In the genomic region with DNA sequence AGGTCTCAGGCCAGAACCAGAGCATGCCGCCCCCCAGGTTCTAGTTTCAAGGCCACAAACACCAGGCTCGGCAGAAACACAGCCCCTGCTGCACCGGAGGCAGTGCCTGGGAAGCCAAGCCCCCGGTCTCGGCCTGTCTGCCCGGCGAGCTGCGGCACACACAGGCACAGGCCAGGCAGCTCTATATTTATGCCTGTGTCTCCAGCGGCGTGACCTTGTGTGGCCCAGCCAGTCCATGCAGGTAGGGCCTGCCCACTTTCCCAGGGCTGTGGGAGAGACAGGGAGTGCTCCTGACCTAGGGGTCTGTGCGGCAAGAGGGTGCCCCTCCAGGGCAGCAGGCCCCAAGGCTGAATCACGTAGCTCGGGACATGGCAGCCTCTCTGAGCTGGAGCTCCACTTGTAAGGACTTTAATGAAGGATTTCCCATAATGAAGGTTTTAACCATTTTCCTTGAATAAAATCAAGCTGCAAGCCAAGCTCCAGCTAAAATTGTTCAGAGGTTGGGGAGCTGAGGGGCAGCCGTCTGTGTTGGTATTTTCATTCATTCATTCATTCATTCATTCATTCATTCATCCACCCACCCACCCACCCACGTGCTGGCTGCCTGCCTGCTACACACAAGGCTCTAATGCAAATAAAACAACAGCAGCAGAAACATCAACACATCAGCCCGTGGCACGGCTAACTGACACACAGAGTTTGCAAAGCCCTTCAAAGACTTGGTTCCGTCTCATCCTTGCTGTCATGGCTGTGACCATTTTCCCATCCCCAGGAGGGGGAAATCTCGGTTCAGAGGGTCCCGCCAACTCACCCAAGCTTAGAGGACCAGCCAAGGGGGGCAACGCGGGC, we compare ENCODE assay signal across 10 cellular contexts.
DNase-seq lines count a peak whose midpoint lies in the region; ATAC-seq and TF ChIP-seq lines count a peak whose summit lies in the region.
"Had no signal": no experiment of that assay in that cellular context is flagged by ENCODE, and none has a peak within 500 bp of the region (broad histone marks: within the 10 kb centered on the region; RNA-seq: fewer than 3 reads in every experiment).

No MANE protein-coding gene starts in this region.

- no peak overlapping the region for H4K5ac ChIP-seq in IMR-90 (ENCODE audit: low read depth, low read length)

- no peak overlapping the region for H3K56ac ChIP-seq in IMR-90 (ENCODE audit: extremely low read depth, insufficient read depth, low read length)

- H3K9ac ChIP-seq in IMR-90 (ENCODE audit: low read depth, low read length) (peak overlapping the region; percentile 97; the same call in 1 of the 2 replicates), colonic mucosa (ENCODE audit: low read depth in 2 of 2, low read length in 2 of 2) (no peak overlapping the region)

- no peak for DNase-seq in IMR-90
- DNase-seq in colonic mucosa: no peak
- no peak for DNase-seq in lower lobe of right lung
- no peak for DNase-seq in GDM1 (lab: John Stamatoyannopoulos, UW)
- DNase-seq in activated gamma-delta T cell (lab: John Stamatoyannopoulos, UW): no peak
- DNase-seq in NCI-H446 treated with DMSO at 0.1 percent for 48 hours (lab: John Stamatoyannopoulos, UW): no peak
- DNase-seq in NCI-H69 (lab: John Stamatoyannopoulos, UW): no peak
- DNase-seq: activated CD4-positive, alpha-beta T cell treated with anti-CD3 and anti-CD28 coated beads, Interleukin-2, amount 50 U/mL, for 4 hours; MG63 had no signal

- intact Hi-C loops in IMR-90 (cut with micrococcal nuclease): loop anchor here (5.0 to 10.0 kb wide), 5 partner anchors 110 to 518 kb away; a partner anchor contains a TSS
- intact Hi-C loops in colonic mucosa (cut with DNase I): no loop called here
- intact Hi-C loops in lower lobe of right lung (cut with DNase I): no loop called here

- H2BK120ac ChIP-seq in IMR-90 (ENCODE audit: low read depth, low read length): peak overlapping the region; percentile 90

- H3K4me1 ChIP-seq in IMR-90 (ENCODE audit: control insufficient read depth, insufficient read depth, low read length): peaks cover 52% of the 10 kb centered on the region
- peaks cover 13% of the 10 kb centered on the region for H3K4me1 ChIP-seq in colonic mucosa
- H3K4me1 ChIP-seq in lower lobe of right lung: peaks cover 78% of the 10 kb centered on the region
- peaks cover 7% of the 10 kb centered on the region for H3K4me1 ChIP-seq in thymus (ENCODE audit: control insufficient read depth, insufficient read depth, low read length)

- 0 out of 3 replicates have a peak overlapping the region, but pooled peaks have one; percentile 53 for H2BK15ac ChIP-seq in IMR-90 (ENCODE audit: low read depth, low read length)

- BruUV-seq in IMR-90 (replicated peaks; lab: Mats Ljungman, UMichigan): no TSS peak

- ATAC-seq in IMR-90 (ENCODE audit: low read depth): no peak
- ATAC-seq in lower lobe of right lung: no peak

- no peak for TF ChIP-seq POLR2A in IMR-90 (IDR thresholded peaks at IDR 0.05; ENCODE audit: low read depth, low read length)

- H3K27ac ChIP-seq in IMR-90 (ENCODE audit: insufficient read depth, low read length) (peak overlapping the region; percentile 98), colonic mucosa (peak overlapping the region; percentile 47), lower lobe of right lung (peak overlapping the region; percentile 89), thymus (ENCODE audit: low read depth) (peak overlapping the region; percentile 43)

- TF ChIP-seq CTCF in IMR-90 (conservative IDR thresholded peaks at IDR 0.05; ENCODE audit: low read depth, low read length) (no peak), colonic mucosa (IDR thresholded peaks at IDR 0.05) (no peak), lower lobe of right lung (IDR thresholded peaks at IDR 0.05) (no peak)

- dilution Hi-C loops in IMR-90 (cut with HindIII; ENCODE audit: low sequenced_read_pairs, unreplicated experiment): no loop called here

- H2BK5ac ChIP-seq in IMR-90 (ENCODE audit: low read depth, low read length, poor library complexity, severe bottlenecking): peak overlapping the region; percentile 98

- H3K14ac ChIP-seq in IMR-90 (replicated peaks; ENCODE audit: low read depth, low read length): peak overlapping the region; percentile 60

- CTCF ChIA-PET in IMR-90 (lab: Yijun Ruan, JAX): no interaction called here

- H2BK20ac ChIP-seq in IMR-90 (ENCODE audit: low read depth, low read length): peak overlapping the region; percentile 69

- H3K36me3 ChIP-seq in IMR-90 (ENCODE audit: control insufficient read depth, insufficient read depth, low read length): peaks cover 30% of the 10 kb centered on the region
- peaks cover 5% of the 10 kb centered on the region for H3K36me3 ChIP-seq in colonic mucosa
- peaks cover 49% of the 10 kb centered on the region for H3K36me3 ChIP-seq in lower lobe of right lung
- peaks cover 56% of the 10 kb centered on the region for H3K36me3 ChIP-seq in thymus (ENCODE audit: control insufficient read depth, insufficient read depth)

- peak overlapping the region; percentile 29 for H2AFZ ChIP-seq in IMR-90 (replicated peaks; ENCODE audit: low read length, poor library complexity)

- H2AK5ac ChIP-seq in IMR-90 (ENCODE audit: low read depth, low read length): peak overlapping the region; percentile 95

- in situ Hi-C loops in IMR-90 (cut with MboI; ENCODE audit: low sequenced_read_pairs): loop anchor here (10.0 kb wide), 1 partner anchor 178 kb away; a partner anchor contains a TSS

- peaks cover 20% of the 10 kb centered on the region; the same call in 1 of the 2 replicates for H3K9me1 ChIP-seq in IMR-90 (ENCODE audit: insufficient read depth, low read length)

- peaks cover 21 to 67% of the 10 kb centered on the region in 2 experiments for H3K79me1 ChIP-seq in IMR-90 (ENCODE audit: low read depth in 1 of 2, low read length in 2 of 2)

- peak overlapping the region; percentile 19 to 66; a peak in 2 of 4 replicates for H4K8ac ChIP-seq in IMR-90 (ENCODE audit: low read depth in 2 of 2, low read length in 2 of 2)

- H3K23ac ChIP-seq in IMR-90 (ENCODE audit: low read depth, low read length): peak overlapping the region; percentile 22; the same call in 1 of the 2 replicates

- H4K20me1 ChIP-seq in IMR-90 (ENCODE audit: insufficient read depth, low read length): peaks cover 37% of the 10 kb centered on the region

- H2AK9ac ChIP-seq in IMR-90 (replicated peaks; ENCODE audit: low read depth, low read length, poor library complexity): peak overlapping the region; percentile 90

- H3K4me2 ChIP-seq in IMR-90 (ENCODE audit: low read depth, low read length): peak overlapping the region; percentile 97

- peak overlapping the region; percentile 96 for H3K4ac ChIP-seq in IMR-90 (ENCODE audit: low read depth, low read length)

- H3K27me3 ChIP-seq in IMR-90 (ENCODE audit: control insufficient read depth, insufficient read depth, low read length) (no peaks in the 10 kb centered on the region), colonic mucosa (no peaks in the 10 kb centered on the region), lower lobe of right lung (ENCODE audit: low read depth) (no peaks in the 10 kb centered on the region), thymus (ENCODE audit: control insufficient read depth, insufficient read depth) (no peaks in the 10 kb centered on the region)
- H3K27me3 ChIP-seq: MG63 had no signal

- POLR2A ChIA-PET in IMR-90 (lab: Charles Lee; ENCODE audit: unreplicated experiment): interaction anchor here (0.7 to 1.2 kb wide), 2 partner anchors 17 to 33 kb away, joined by 3 read pairs; no protein-coding TSS in a partner anchor

- no peaks in the 10 kb centered on the region for H3K9me3 ChIP-seq in IMR-90 (ENCODE audit: control insufficient read depth, insufficient read depth, low read length)
- H3K9me3 ChIP-seq in colonic mucosa: no peaks in the 10 kb centered on the region
- no peaks in the 10 kb centered on the region for H3K9me3 ChIP-seq in lower lobe of right lung
- no peaks in the 10 kb centered on the region for H3K9me3 ChIP-seq in thymus (ENCODE audit: control insufficient read depth)
- H3K9me3 ChIP-seq: MG63 had no signal

- H3K18ac ChIP-seq in IMR-90 (ENCODE audit: low read depth, low read length): no peak overlapping the region

- no peak for TF ChIP-seq RAD21 in IMR-90 (IDR thresholded peaks at IDR 0.05; ENCODE audit: low read length)

- H3K4me3 ChIP-seq in IMR-90 (ENCODE audit: insufficient read depth, low read depth, low read length) (peak overlapping the region; percentile 97), colonic mucosa (no peak overlapping the region), lower lobe of right lung (peak overlapping the region; percentile 68), thymus (ENCODE audit: low read length) (no peak overlapping the region)
- H3K4me3 ChIP-seq: MG63 had no signal

- WGBS in IMR-90 (ENCODE audit: extremely low coverage in 2 of 2, insufficient read length in 1 of 2), 2 experiments: 55% methylated on average over 6 of the region's 22 CpGs; no CpG with 5 or more reads in 1 of the 2 experiments
- 92% methylated on average over 22 of the region's 22 CpGs for WGBS in thymus

- peak overlapping the region; percentile 84 for H4K91ac ChIP-seq in IMR-90 (ENCODE audit: insufficient read depth, low read depth, low read length)

TF ChIP-seq in IMR-90, 13 proteins besides CTCF, POLR2A, EP300 and RAD21 (continues in another document):
- TF ChIP-seq RCOR1 (IDR thresholded peaks at IDR 0.05; ENCODE audit: insufficient replicate concordance, low read length): no peak
- no peak for TF ChIP-seq NFE2L2 (IDR thresholded peaks at IDR 0.05; ENCODE audit: low read depth, low read length)
- no peak for TF ChIP-seq FOS (IDR thresholded peaks at IDR 0.05; ENCODE audit: low read depth, low read length)
- TF ChIP-seq, protein P1, sequence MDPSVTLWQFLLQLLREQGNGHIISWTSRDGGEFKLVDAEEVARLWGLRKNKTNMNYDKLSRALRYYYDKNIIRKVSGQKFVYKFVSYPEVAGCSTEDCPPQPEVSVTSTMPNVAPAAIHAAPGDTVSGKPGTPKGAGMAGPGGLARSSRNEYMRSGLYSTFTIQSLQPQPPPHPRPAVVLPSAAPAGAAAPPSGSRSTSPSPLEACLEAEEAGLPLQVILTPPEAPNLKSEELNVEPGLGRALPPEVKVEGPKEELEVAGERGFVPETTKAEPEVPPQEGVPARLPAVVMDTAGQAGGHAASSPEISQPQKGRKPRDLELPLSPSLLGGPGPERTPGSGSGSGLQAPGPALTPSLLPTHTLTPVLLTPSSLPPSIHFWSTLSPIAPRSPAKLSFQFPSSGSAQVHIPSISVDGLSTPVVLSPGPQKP (IDR thresholded peaks at IDR 0.05; ENCODE audit: borderline replicate concordance, low read depth, low read length): no peak
- no peak for TF ChIP-seq MAFK (IDR thresholded peaks at IDR 0.05; ENCODE audit: low read depth, low read length)
- TF ChIP-seq, protein P2, sequence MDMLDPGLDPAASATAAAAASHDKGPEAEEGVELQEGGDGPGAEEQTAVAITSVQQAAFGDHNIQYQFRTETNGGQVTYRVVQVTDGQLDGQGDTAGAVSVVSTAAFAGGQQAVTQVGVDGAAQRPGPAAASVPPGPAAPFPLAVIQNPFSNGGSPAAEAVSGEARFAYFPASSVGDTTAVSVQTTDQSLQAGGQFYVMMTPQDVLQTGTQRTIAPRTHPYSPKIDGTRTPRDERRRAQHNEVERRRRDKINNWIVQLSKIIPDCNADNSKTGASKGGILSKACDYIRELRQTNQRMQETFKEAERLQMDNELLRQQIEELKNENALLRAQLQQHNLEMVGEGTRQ (IDR thresholded peaks at IDR 0.05; ENCODE audit: low read depth, low read length): no peak
- no peak for TF ChIP-seq MAZ (IDR thresholded peaks at IDR 0.05; ENCODE audit: borderline replicate concordance, low read depth, low read length)

Comparison
In these comparisons a context has a peak if more than half of its experiments do, and no peak if none do; other contexts are left out.
1. H3K27ac ChIP-seq: peak in every context shown above with its lines; median percentile 98 in IMR-90; 89 in lower lobe of right lung; 47 in colonic mucosa; 43 in thymus.
2. H3K4me3 ChIP-seq: peak in IMR-90 (single experiment) and lower lobe of right lung (single experiment); none in colonic mucosa (single experiment) and thymus (single experiment).